13 cellular contexts compared by ENCODE assay signal in genomic region chr5:149939572-149939971, GRCh38. TPM values are rescaled to one million over a fixed set of nuclear protein-coding genes. Genes with fewer than 3 reads are reported as not detected.
DNase-seq lines count a peak whose midpoint lies in the region; ATAC-seq and TF ChIP-seq lines count a peak whose summit lies in the region.
"Had no signal": no experiment of that assay in that cellular context is flagged by ENCODE, and none has a peak within 500 bp of the region (broad histone marks: within the 10 kb centered on the region; RNA-seq: fewer than 3 reads in every experiment).

No MANE protein-coding gene starts in this region.

- no peaks in the 10 kb centered on the region for H3K9me3 Mint-ChIP-seq in activated T-cell treated with anti-CD3 and anti-CD28 coated beads, Interleukin-2, amount 50 U/mL, for 72 hours
- H3K9me3 Mint-ChIP-seq: activated T-cell treated with anti-CD3 and anti-CD28 coated beads, Interleukin-2, amount 50 U/mL, for 24 hours had no signal

- H3K4me3 ChIP-seq in SJSA1: no peak overlapping the region
- no peak overlapping the region for H3K4me3 ChIP-seq in thoracic aorta
- H3K4me3 ChIP-seq: right lobe of liver had no signal

- H3K36me3 ChIP-seq in SJSA1: no peaks in the 10 kb centered on the region
- no peaks in the 10 kb centered on the region for H3K36me3 ChIP-seq in thoracic aorta
- H3K36me3 ChIP-seq: right lobe of liver had no signal

- peaks cover 39% of the 10 kb centered on the region for H3K4me1 ChIP-seq in SJSA1 (replicated peaks)
- H3K4me1 ChIP-seq in foreskin keratinocyte: peaks cover 57% of the 10 kb centered on the region
- peaks cover 27 to 54% of the 10 kb centered on the region in 2 donors for H3K4me1 ChIP-seq in thoracic aorta (ENCODE audit: control insufficient read depth in 1 of 2, low read depth in 2 of 2)

- peak overlapping the region; percentile 74 for H3K27ac ChIP-seq in SJSA1
- peak overlapping the region; percentile 89 for H3K27ac ChIP-seq in foreskin keratinocyte
- H3K27ac ChIP-seq in thoracic aorta: peak overlapping the region; percentile 60 to 79
- H3K27ac ChIP-seq: right lobe of liver had no signal

- TF ChIP-seq CTCF in foreskin keratinocyte (conservative IDR thresholded peaks at IDR 0.05) (no peak), thoracic aorta (IDR thresholded peaks at IDR 0.05) (no peak)

- H3K27me3 Mint-ChIP-seq in activated T-cell treated with anti-CD3 and anti-CD28 coated beads, Interleukin-2, amount 50 U/mL, for 72 hours (ENCODE audit: low read depth): peaks cover 26% of the 10 kb centered on the region

- H3K36me3 Mint-ChIP-seq in activated T-cell treated with anti-CD3 and anti-CD28 coated beads, Interleukin-2, amount 50 U/mL, for 72 hours (ENCODE audit: insufficient read depth in 2 of 2): no peaks in the 10 kb centered on the region

- H3K4me3 Mint-ChIP-seq in activated T-cell treated with anti-CD3 and anti-CD28 coated beads, Interleukin-2, amount 50 U/mL, for 72 hours: peak overlapping the region; percentile 29 to 70
- H3K4me3 Mint-ChIP-seq: activated T-cell treated with anti-CD3 and anti-CD28 coated beads, Interleukin-2, amount 50 U/mL, for 24 hours had no signal

- H3K4me1 Mint-ChIP-seq in activated T-cell treated with anti-CD3 and anti-CD28 coated beads, Interleukin-2, amount 50 U/mL, for 72 hours (ENCODE audit: low read depth): peaks cover 18% of the 10 kb centered on the region

- DNase-seq in activated T-cell treated with anti-CD3 and anti-CD28 coated beads, Interleukin-2, amount 50 U/mL, for 72 hours: no peak
- DNase-seq in activated T-cell treated with anti-CD3 and anti-CD28 coated beads for 4 hours: no peak
- no peak for DNase-seq in SJSA1 (ENCODE audit: low read depth in 1 of 2, low spot score in 2 of 2)
- DNase-seq in foreskin keratinocyte: peak in 1 of 2 donors; percentile 39
- DNase-seq in thoracic aorta (ENCODE audit: low spot score): no peak
- DNase-seq: activated T-cell treated with anti-CD3 and anti-CD28 coated beads, Interleukin-2, amount 50 U/mL, for 24 hours; caudate nucleus; NCI-H510A; right lobe of liver had no signal

- H3K9me3 ChIP-seq in SJSA1 (replicated peaks) (no peaks in the 10 kb centered on the region), thoracic aorta (no peaks in the 10 kb centered on the region)
- H3K9me3 ChIP-seq: right lobe of liver had no signal

- peak overlapping the region; percentile 66 for H3K27ac Mint-ChIP-seq in activated T-cell treated with anti-CD3 and anti-CD28 coated beads, Interleukin-2, amount 50 U/mL, for 72 hours

- H3K27me3 ChIP-seq in SJSA1 (replicated peaks) (no peaks in the 10 kb centered on the region), foreskin keratinocyte (no peaks in the 10 kb centered on the region), thoracic aorta (replicated peaks; ENCODE audit: insufficient read depth) (no peaks in the 10 kb centered on the region)
- H3K27me3 ChIP-seq: right lobe of liver had no signal

- ATAC-seq in activated T-cell treated with anti-CD3 and anti-CD28 coated beads, Interleukin-2, amount 50 U/mL, for 72 hours (replicated peaks in 1 of 2): no peak
- ATAC-seq in foreskin keratinocyte (no peak), thoracic aorta (ENCODE audit: insufficient number of reproducible peaks, low FRiP score, low read depth) (no peak), HG03159 (IDR thresholded peaks at IDR 0.05; ENCODE audit: unreplicated experiment) (no peak), HG02885 (IDR thresholded peaks at IDR 0.05; ENCODE audit: poor library complexity, unreplicated experiment) (no peak), HG03520 (IDR thresholded peaks at IDR 0.05; ENCODE audit: unreplicated experiment) (no peak)

RNA-seq across cellular contexts. Expression of gene PDE6A, which starts 5.0 kb away (rescaled TPM):
- total RNA-seq in activated T-cell treated with anti-CD3 and anti-CD28 coated beads, Interleukin-2, amount 50 U/mL, for 72 hours: under 1 TPM in 1 of 2 donors, not detected in 1; 0.05 TPM
- 0.05 TPM in 1 of 2 replicates, not detected in the other for total RNA-seq in SJSA1 (2014; rRNA removed; shearing (Covaris generic))
- not detected in 2 replicates for total RNA-seq in foreskin keratinocyte
- polyA plus RNA-seq in foreskin keratinocyte: 0.01 and 0.02 TPM in 2 replicates
- not detected for total RNA-seq in thoracic aorta
- total RNA-seq: frontal cortex, right lobe of liver had no signal

RNA-seq across cellular contexts. Expression of gene SLC26A2, which starts 21.0 kb away (rescaled TPM):
- total RNA-seq in activated T-cell treated with anti-CD3 and anti-CD28 coated beads, Interleukin-2, amount 50 U/mL, for 72 hours: 1 to 10 TPM; 7.5 to 8.0 TPM
- 24.5 and 39.0 TPM in 2 replicates for total RNA-seq in SJSA1 (2014; rRNA removed; shearing (Covaris generic))
- 11.0 and 13.4 TPM in 2 replicates for total RNA-seq in foreskin keratinocyte
- polyA plus RNA-seq in foreskin keratinocyte: 2.1 and 2.3 TPM in 2 replicates
- total RNA-seq in thoracic aorta: 10 to 100 TPM; 16.9 to 32.0 TPM
